ENCODE assay signal across 16 cellular contexts in genomic region chr22:41968601-41969000, GRCh38. TPM values are rescaled to one million over a fixed set of nuclear protein-coding genes. Genes with fewer than 3 reads are reported as not detected.
DNase-seq lines count a peak whose midpoint lies in the region; FAIRE-seq and TF ChIP-seq lines count a peak whose summit lies in the region.
"Had no signal": no experiment of that assay in that cellular context is flagged by ENCODE, and none has a peak within 500 bp of the region (broad histone marks: within the 10 kb centered on the region; RNA-seq: fewer than 3 reads in every experiment).

No MANE protein-coding gene starts in this region.

- FAIRE-seq in small intestine (lab: Jason Lieb, UNC) (no peak), GM12892 (lab: Jason Lieb, UNC) (no peak)

- no peaks in the 10 kb centered on the region for H3K9me3 ChIP-seq in small intestine (ENCODE audit: control insufficient read depth, low read depth)

- H3K36me3 ChIP-seq in small intestine (ENCODE audit: control insufficient read depth in 2 of 2, insufficient read depth in 2 of 2, low read length in 2 of 2), result no peaks in the 10 kb centered on the region
- H3K36me3 ChIP-seq: WERI-Rb-1 had no signal

- no peak overlapping the region for H3K27ac ChIP-seq in small intestine (ENCODE audit: low read depth in 1 of 2, low read length in 1 of 2)
- H3K27ac ChIP-seq: WERI-Rb-1 had no signal

- TF ChIP-seq POLR2A in GM12892 (IDR thresholded peaks at IDR 0.05; ENCODE audit: low read depth, low read length), result no peak

- WGBS in small intestine, 3 donors, result 27 to 51% (median 30%) methylated on average over 9 of the region's 9 CpGs

- no peak overlapping the region for H3K4me3 ChIP-seq in small intestine (ENCODE audit: low read depth in 1 of 2, low read length in 2 of 2)
- H3K4me3 ChIP-seq: lung had no signal

- H3K4me1 ChIP-seq in small intestine (ENCODE audit: control insufficient read depth in 2 of 2, insufficient read depth in 1 of 2, low read depth in 1 of 2, low read length in 1 of 2), result no peaks in the 10 kb centered on the region

- H3K27me3 ChIP-seq in small intestine (ENCODE audit: control insufficient read depth in 2 of 2, insufficient read depth in 2 of 2, low read length in 2 of 2), result peaks cover 0 to 5% of the 10 kb centered on the region in 2 donors
- H3K27me3 ChIP-seq: dorsolateral prefrontal cortex had no signal

- DNase-seq in NCI-H2227 (lab: John Stamatoyannopoulos, UW; ENCODE audit: unreplicated experiment), result peak; percentile 44
- no peak for DNase-seq in NCI-H2227 treated with DMSO at 0.1 percent for 48 hours (lab: John Stamatoyannopoulos, UW)
- DNase-seq in NCI-H69 (lab: John Stamatoyannopoulos, UW), result peak; percentile 88
- DNase-seq in dermis blood vessel endothelial cell, result peak; percentile 61
- DNase-seq in small intestine, result peak; percentile 69
- no peak for DNase-seq in T-helper 9 cell
- DNase-seq in GM12892 (ENCODE audit: insufficient read length), result no peak
- no peak for DNase-seq in NCI-H82 treated with DMSO at 0.1 percent for 48 hours (lab: John Stamatoyannopoulos, UW; ENCODE audit: unreplicated experiment)
- DNase-seq: ACHN; Kasumi-1; NCI-H1930; stimulated activated CD4-positive, alpha-beta T cell treated with anti-CD3 and anti-CD28 coated beads, Interleukin-2, amount 100 ng/mL, for 24 hours; WERI-Rb-1 had no signal

RNA-seq across cellular contexts. Expression of gene SEPTIN3, which starts 0.6 kb away (rescaled TPM):
- total RNA-seq in dermis blood vessel endothelial cell, result under 0.01 and 0.14 TPM in 2 replicates
- 1 to 10 TPM in 1 of 3 donors, under 1 TPM in 1, not detected in 1; 0.81 to 1.2 TPM for polyA plus RNA-seq in small intestine
- 1.9 TPM for polyA plus RNA-seq in GM12892 (2012; ENCODE audit: missing spikeins)

RNA-seq across cellular contexts. Expression of gene CENPM, which starts 21.6 kb away (rescaled TPM):
- total RNA-seq in dermis blood vessel endothelial cell, result 13.1 and 34.2 TPM in 2 replicates
- polyA plus RNA-seq in small intestine, result 10 to 100 TPM in 1 of 3 donors, 1 to 10 TPM in 2; 2.2 to 42.0 (median 4.7) TPM
- 31.4 TPM for polyA plus RNA-seq in GM12892 (2012; ENCODE audit: missing spikeins)

RNA-seq across cellular contexts. Expression of gene WBP2NL, which starts 30.0 kb away (rescaled TPM):
- 0.34 TPM in 1 of 2 replicates, not detected in the other for total RNA-seq in dermis blood vessel endothelial cell
- polyA plus RNA-seq in small intestine, result 1 to 10 TPM in 2 of 3 donors, under 1 TPM in 1; 0.52 to 2.2 (median 1.6) TPM
- 1.6 TPM for polyA plus RNA-seq in GM12892 (2012; ENCODE audit: missing spikeins)
- polyA plus RNA-seq: neural cell had no signal

RNA-seq across cellular contexts. Expression of gene TNFRSF13C, which starts 42.0 kb away (rescaled TPM):
- not detected in 2 replicates for total RNA-seq in dermis blood vessel endothelial cell
- 1 to 10 TPM in 1 of 3 donors, under 1 TPM in 1, not detected in 1; 0.54 to 1.3 TPM for polyA plus RNA-seq in small intestine
- polyA plus RNA-seq in GM12892 (2012; ENCODE audit: missing spikeins), result 57.8 TPM

Comparison
In these comparisons a context has a peak if more than half of its experiments do, and no peak if none do; other contexts are left out.
1. DNase-seq: peak in NCI-H2227 (single experiment), NCI-H69 (single experiment), dermis blood vessel endothelial cell (single experiment) and small intestine (single experiment); none in NCI-H2227 treated with DMSO at 0.1 percent for 48 hours (single experiment), T-helper 9 cell (single experiment), GM12892 (single experiment) and NCI-H82 treated with DMSO at 0.1 percent for 48 hours (single experiment).